In the genomic region with DNA sequence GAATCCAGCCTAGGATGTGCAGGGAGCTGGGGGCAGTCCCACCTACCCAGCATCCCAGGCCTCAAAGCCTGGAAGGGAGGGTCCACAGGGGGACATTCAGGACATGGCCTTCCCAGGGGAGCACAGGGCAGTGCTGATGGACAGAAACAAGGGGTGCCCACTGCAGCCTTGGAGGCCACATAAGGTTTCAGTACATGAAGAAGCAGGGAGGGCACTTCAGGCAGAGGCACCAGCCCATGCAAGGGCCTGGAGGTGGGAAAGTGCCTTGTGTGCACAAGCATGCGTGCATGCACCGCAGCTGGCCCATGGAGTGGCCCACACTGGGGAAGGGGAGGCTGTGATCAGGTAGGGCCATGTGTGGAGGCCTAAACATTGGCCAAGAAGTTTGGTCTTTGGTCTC, we compare ENCODE assay signal across 21 cellular contexts. TPM values are rescaled to one million over a fixed set of nuclear protein-coding genes. Genes with fewer than 3 reads are reported as not detected.
"Had no signal": no experiment of that assay in that cellular context is flagged by ENCODE, and none has a peak within 500 bp of the region (broad histone marks: within the 10 kb centered on the region; RNA-seq: fewer than 3 reads in every experiment).

No MANE protein-coding gene starts in this region.

- H3K27ac Mint-ChIP-seq: activated T-helper 2 cell treated with anti-CD3 and anti-CD28 coated beads, Interferon-gamma antibody, Interleukin-2, Interleukin-4, amounts not matched to agents 10 μg/mL and 5 μg/mL and 100 μg/mL, durations not matched to agents 14 hours and 24 hours and 36 hours; WTC11 had no signal

- H3K36me3 ChIP-seq: brain microvascular endothelial cell, heart left ventricle, ovary, right lobe of liver, stomach, thoracic aorta had no signal

- DNase-seq: activated CD4-positive, alpha-beta T cell treated with anti-CD3 and anti-CD28 coated beads for 48 hours; activated naive CD4-positive, alpha-beta T cell treated with anti-CD3 and anti-CD28 coated beads, Interleukin-2, amount 50 U/mL, for 16 hours; activated T-cell treated with anti-CD3 and anti-CD28 coated beads for 4 hours; anterior cingulate cortex; dermis blood vessel endothelial cell; mesendoderm; right lobe of liver; stimulated activated CD4-positive, alpha-beta T cell treated with anti-CD3 and anti-CD28 coated beads, Interleukin-4, amount 100 ng/mL, for 4 hours; stimulated activated CD8-positive, alpha-beta memory T cell treated with anti-CD3 and anti-CD28 coated beads, Interleukin-4, amount 100 ng/mL, for 48 hours; stomach had no signal

- H3K9me3 ChIP-seq: heart left ventricle, ovary, right lobe of liver, stomach, thoracic aorta had no signal

- H3K9me3 Mint-ChIP-seq: activated T-helper 2 cell treated with anti-CD3 and anti-CD28 coated beads, Interferon-gamma antibody, Interleukin-2, Interleukin-4, amounts not matched to agents 10 μg/mL and 5 μg/mL and 100 μg/mL, durations not matched to agents 14 hours and 24 hours and 36 hours; WTC11 had no signal

- H3K36me3 Mint-ChIP-seq: WTC11 had no signal

- H3K4me3 Mint-ChIP-seq: WTC11 had no signal

- H3K4me2 ChIP-seq: smooth muscle cell had no signal

- H3K27ac ChIP-seq: brain microvascular endothelial cell, epithelial cell of prostate, right lobe of liver, thoracic aorta had no signal

- ATAC-seq: heart left ventricle, right lobe of liver, WTC11 had no signal

- H3K4me3 ChIP-seq: heart left ventricle, ovary, right lobe of liver, smooth muscle cell, stomach, thoracic aorta had no signal

- H3K27me3 ChIP-seq: brain microvascular endothelial cell, heart left ventricle, ovary, right lobe of liver had no signal

RNA-seq across cellular contexts. Expression of gene C10orf105, which starts 9.1 kb away (rescaled TPM):
- total RNA-seq: frontal cortex, pulmonary artery endothelial cell, SK-MEL-5, stomach had no signal
- polyA plus RNA-seq: smooth muscle cell had no signal
